Comparison of ENCODE assay signal across 7 cellular contexts in genomic region chr19:30162718-30163117, GRCh38.
"Had no signal": no experiment of that assay in that cellular context is flagged by ENCODE, and none has a peak within 500 bp of the region (broad histone marks: within the 10 kb centered on the region; RNA-seq: fewer than 3 reads in every experiment).

No MANE protein-coding gene starts in this region.

- H3K4me3 ChIP-seq: GM23338, HAP-1, K562 had no signal

- H3K36me3 ChIP-seq: HAP-1 had no signal

- H3K4me3 Mint-ChIP-seq: GM23338, HFFc6 had no signal

- FAIRE-seq: K562 had no signal

- H3K4me1 ChIP-seq: HAP-1 had no signal

- H3K9me3 ChIP-seq: HAP-1 had no signal

- DNase-seq: HFFc6, IMR-90, KG1 had no signal

- H3K4me1 Mint-ChIP-seq: GM23338 had no signal

- H3K27ac Mint-ChIP-seq: GM23338, HFFc6 had no signal

- H3K27ac ChIP-seq: HL-60 had no signal
